ENCODE assay signal across 20 cellular contexts in genomic region chr1:241702436-241702835, GRCh38. TPM values are rescaled to one million over a fixed set of nuclear protein-coding genes. Genes with fewer than 3 reads are reported as not detected.
A peak's percentile ranks its signal among the peaks of the same experiment; 100 is the strongest.
DNase-seq lines count a peak whose midpoint lies in the region; ATAC-seq and TF ChIP-seq lines count a peak whose summit lies in the region.
"Had no signal": no experiment of that assay in that cellular context is flagged by ENCODE, and none has a peak within 500 bp of the region (broad histone marks: within the 10 kb centered on the region; RNA-seq: fewer than 3 reads in every experiment).

No MANE protein-coding gene starts in this region.

- POLR2A ChIA-PET in HEK293 (lab: Yijun Ruan, JAX), result no interaction called here

- H3K27me3 ChIP-seq in adrenal gland (no peaks in the 10 kb centered on the region), foreskin keratinocyte (no peaks in the 10 kb centered on the region)
- H3K27me3 ChIP-seq: colonic mucosa, suprapubic skin had no signal

- TF ChIP-seq CTCF in HEK293 (tag by site-specific recombination; IDR thresholded peaks at IDR 0.05), result no peak
- TF ChIP-seq CTCF in adrenal gland (IDR thresholded peaks at IDR 0.05), result no peak
- no peak for TF ChIP-seq CTCF in foreskin keratinocyte (conservative IDR thresholded peaks at IDR 0.05)

- TF ChIP-seq POLR2A in adrenal gland (IDR thresholded peaks at IDR 0.05), result no peak

- H3K4me1 ChIP-seq in HEK293 (ENCODE audit: control insufficient read depth, insufficient read depth, low read length) (peaks cover 2% of the 10 kb centered on the region; the same call in 1 of the 2 replicates), adrenal gland (replicated peaks in 1 of 2) (peaks cover 0 to 8% of the 10 kb centered on the region in 2 donors), foreskin keratinocyte (peaks cover 52% of the 10 kb centered on the region)
- H3K4me1 ChIP-seq: colonic mucosa, prostate gland had no signal

- H3K4me3 ChIP-seq in HEK293 (ENCODE audit: low read depth, low read length) (no peak overlapping the region), adrenal gland (no peak overlapping the region)
- H3K4me3 ChIP-seq: colonic mucosa, prostate gland, suprapubic skin had no signal

- CTCF ChIA-PET in HEK293 (lab: Yijun Ruan, JAX), result no interaction called here

- H3K36me3 ChIP-seq in HEK293 (ENCODE audit: control insufficient read depth in 2 of 2, insufficient read depth in 1 of 2, low read length in 2 of 2) (no peaks in the 10 kb centered on the region), adrenal gland (replicated peaks in 1 of 2) (no peaks in the 10 kb centered on the region)
- H3K36me3 ChIP-seq: colonic mucosa, prostate gland, suprapubic skin had no signal

- DNase-seq in A172 (ENCODE audit: low spot score) (peak; percentile 63), adrenal gland (peak in 6 of 7 donors; percentile 34 to 55 (median 47)), foreskin keratinocyte (peak; percentile 58 to 85), HuH-7.5 (ENCODE audit: low spot score) (no peak), NCI-H524 (lab: John Stamatoyannopoulos, UW) (no peak)
- DNase-seq in stimulated activated CD8-positive, alpha-beta memory T cell treated with anti-CD3 and anti-CD28 coated beads, Interleukin-4, amount 100 ng/mL, for 48 hours, result no peak
- DNase-seq: activated CD4-positive, alpha-beta T cell treated with anti-CD3 and anti-CD28 coated beads, Interleukin-2, amount 50 U/mL, for 1 hour; activated T-cell treated with anti-CD3 and anti-CD28 coated beads, Interleukin-2, amount 50 U/mL, for 48 hours; colonic mucosa; GF-D8; hypothalamus; natural killer cell; NCI-H1092; NCI-H2171; NK-92 treated with Interleukin-12 subunit alpha and Interleukin-12 subunit beta, amount 100 ng/mL, for 24 hours had no signal

- intact Hi-C loops in adrenal gland (cut with DNase I), result no loop called here

- H3K27ac ChIP-seq in HEK293 (ENCODE audit: extremely low read depth, low read depth, low read length) (no peak overlapping the region), adrenal gland (peak overlapping the region in 1 of 5 donors; percentile 48), foreskin keratinocyte (peak overlapping the region; percentile 41)
- H3K27ac ChIP-seq: colonic mucosa, prostate gland, suprapubic skin had no signal

- H3K9me3 ChIP-seq in HEK293 (ENCODE audit: control insufficient read depth, insufficient read depth, low read depth, low read length) (no peaks in the 10 kb centered on the region), adrenal gland (replicated peaks in 1 of 3) (no peaks in the 10 kb centered on the region)
- H3K9me3 ChIP-seq: colonic mucosa, prostate gland, suprapubic skin had no signal

- ATAC-seq in foreskin keratinocyte (peak; percentile 71), GM21737 (IDR thresholded peaks at IDR 0.05; ENCODE audit: unreplicated experiment) (no peak)
- ATAC-seq: natural killer cell had no signal

TF ChIP-seq in HEK293, 187 proteins besides CTCF, POLR2A, EP300 and RAD21:
- TF ChIP-seq MZF1 (tag by site-specific recombination; IDR thresholded peaks at IDR 0.05; ENCODE audit: borderline replicate concordance) (no peak), PRDM6 (tag by site-specific recombination; IDR thresholded peaks at IDR 0.05) (peak; percentile 33; the same call in 1 of the 2 replicates), ZNF10 (tag by site-specific recombination; IDR thresholded peaks at IDR 0.05) (no peak), ZNF335 (tag by site-specific recombination; conservative IDR thresholded peaks at IDR 0.05) (peak; percentile 32; the same call in 1 of the 2 replicates), KLF8 (tag by site-specific recombination; IDR thresholded peaks at IDR 0.05) (no peak)

RNA-seq across cellular contexts. Expression of gene WDR64, which starts 50.4 kb away (rescaled TPM):
- total RNA-seq in A172 (2014; rRNA removed; shearing (Covaris generic)), result not detected in 2 replicates
- under 1 TPM in 2 of 8 donors, not detected in 6; 0.11 to 0.13 TPM for total RNA-seq in adrenal gland
- polyA plus RNA-seq in adrenal gland, result under 1 TPM in 1 of 3 donors, not detected in 2; 0.24 TPM
- total RNA-seq in foreskin keratinocyte, result not detected in 2 replicates
- polyA plus RNA-seq in foreskin keratinocyte, result not detected in 2 replicates
- total RNA-seq: colonic mucosa, epithelial cell of proximal tubule, natural killer cell, suprapubic skin had no signal

Comparison
In these comparisons a context has a peak if more than half of its experiments do, and no peak if none do; other contexts are left out.
1. DNase-seq: peak in A172 (single experiment), adrenal gland (6 of 7) and foreskin keratinocyte (2 of 2); none in HuH-7.5 (single experiment), NCI-H524 (0 of 2) and stimulated activated CD8-positive, alpha-beta memory T cell treated with anti-CD3 and anti-CD28 coated beads, Interleukin-4, amount 100 ng/mL, for 48 hours (single experiment).